8 cellular contexts compared by ENCODE assay signal in the genomic region with DNA sequence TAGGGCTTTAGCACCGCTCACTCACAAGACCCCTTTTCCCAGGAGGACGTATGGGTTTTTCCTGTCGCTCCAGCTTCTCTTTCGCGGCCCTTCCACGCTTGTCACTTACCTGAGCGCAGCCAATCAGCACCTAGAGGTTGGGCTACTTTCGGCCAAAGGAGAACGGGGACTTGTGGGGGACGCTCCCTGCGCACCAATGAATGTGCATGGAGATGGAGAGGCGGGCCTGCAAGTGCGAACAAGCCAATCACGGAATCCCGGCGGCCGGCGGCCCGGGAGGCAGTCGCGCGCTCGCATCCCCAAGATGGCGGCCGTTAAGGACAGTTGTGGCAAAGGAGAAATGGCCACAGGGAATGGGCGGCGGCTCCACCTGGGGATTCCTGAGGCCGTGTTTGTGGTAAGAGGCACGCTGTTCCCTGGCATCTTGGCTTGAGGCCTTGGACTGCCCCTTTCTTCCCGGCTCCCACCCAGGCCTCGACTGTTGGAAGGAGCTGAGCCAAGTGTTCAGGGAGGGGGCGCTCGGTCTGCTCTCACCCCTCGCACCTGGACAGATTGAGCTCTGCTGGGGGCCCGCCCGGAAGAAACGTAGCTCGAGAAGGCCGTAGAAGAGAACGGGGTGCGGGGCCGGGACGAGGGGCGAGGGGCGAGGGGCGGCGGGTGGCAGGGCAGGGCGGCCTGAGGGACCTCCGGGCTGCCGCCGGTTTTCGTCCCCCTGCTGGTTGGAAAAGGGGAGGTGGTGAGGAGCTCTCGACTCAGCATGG. TPM values are rescaled to one million over a fixed set of nuclear protein-coding genes. Genes with fewer than 3 reads are reported as not detected.
DNase-seq lines count a peak whose midpoint lies in the region; ATAC-seq, FAIRE-seq and TF ChIP-seq lines count a peak whose summit lies in the region.

A gene with protein sequence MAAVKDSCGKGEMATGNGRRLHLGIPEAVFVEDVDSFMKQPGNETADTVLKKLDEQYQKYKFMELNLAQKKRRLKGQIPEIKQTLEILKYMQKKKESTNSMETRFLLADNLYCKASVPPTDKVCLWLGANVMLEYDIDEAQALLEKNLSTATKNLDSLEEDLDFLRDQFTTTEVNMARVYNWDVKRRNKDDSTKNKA (plus strand): TSS at position 282 of the 761 bp plus-strand sequence. CDS start 23 bp downstream, at position 305.

- peak; percentile 77 for DNase-seq in BJ (ENCODE audit: low read depth)
- peak; percentile 66 for DNase-seq in GM19239 (ENCODE audit: insufficient read length, low spot score)
- peak; percentile 94 to 98 for DNase-seq in NCI-H524 (lab: John Stamatoyannopoulos, UW)
- peak; percentile 78 to 84 for DNase-seq in activated CD4-positive, alpha-beta T cell treated with anti-CD3 and anti-CD28 coated beads for 4 hours
- DNase-seq in kidney glomerular epithelial cell (lab: John Stamatoyannopoulos, UW): peak; percentile 83
- peak; percentile 57 to 63 for DNase-seq in stimulated activated CD4-positive, alpha-beta T cell treated with anti-CD3 and anti-CD28 coated beads, Interleukin-1b, Interleukin-23, amount 100 ng/mL, for 1 hour (ENCODE audit: low read depth in 2 of 2)

- POLR2A ChIA-PET in BJ (lab: Charles Lee): interaction anchor here (0.6 kb wide), 1 partner anchor 38 kb away, joined by 11 read pairs; no protein-coding TSS in a partner anchor

- H3K27me3 ChIP-seq in BJ (ENCODE audit: control insufficient read depth, insufficient read depth, low read length): no peaks in the 10 kb centered on the region

- no peaks in the 10 kb centered on the region; the same call in 1 of the 2 replicates for H3K36me3 ChIP-seq in BJ (ENCODE audit: control insufficient read depth, insufficient read depth, low read length)

- H3K27ac ChIP-seq in cingulate gyrus (ENCODE audit: low read depth, low read length): peak within 1 kb of the TSS; percentile 88

- FAIRE-seq in GM19239 (lab: Jason Lieb, UNC): no peak

- peak; percentile 92 for ATAC-seq in HG03457 (IDR thresholded peaks at IDR 0.05; ENCODE audit: unreplicated experiment)

- H3K4me3 ChIP-seq in BJ (ENCODE audit: low read depth, low read length): peak within 1 kb of the TSS; percentile 85

- peak; percentile 39 for TF ChIP-seq CTCF in BJ (IDR thresholded peaks at IDR 0.05; ENCODE audit: insufficient read depth, low read depth, low read length)

- CTCF ChIA-PET in BJ (lab: Yijun Ruan, JAX): interaction anchor here (0.8 to 1.8 kb wide), 4 partner anchors 10 to 237 kb away, joined by 3 to 6 read pairs (median 4); no protein-coding TSS in a partner anchor

RNA-seq across cellular contexts. Expression of the gene that starts here (rescaled TPM):
- polyA plus RNA-seq in BJ (2011; rRNA removed): 11.3 and 30.7 TPM in 2 replicates
- polyA minus RNA-seq in BJ (2011; rRNA and poly(A)+ RNA removed): 4.1 and 4.3 TPM in 2 replicates

Comparison
In these comparisons a context has a peak if more than half of its experiments do, and no peak if none do; other contexts are left out.
1. Peak in every context shown above with its lines: DNase-seq, ATAC-seq, H3K4me3 ChIP-seq and H3K27ac ChIP-seq.